In genomic region chr10:15439381-15439837, GRCh38 we compare ENCODE assay signal across 9 cellular contexts.
DNase-seq lines count a peak whose midpoint lies in the region; ATAC-seq and TF ChIP-seq lines count a peak whose summit lies in the region.
"Had no signal": no experiment of that assay in that cellular context is flagged by ENCODE, and none has a peak within 500 bp of the region (broad histone marks: within the 10 kb centered on the region; RNA-seq: fewer than 3 reads in every experiment).

No MANE protein-coding gene starts in this region.

- no peaks in the 10 kb centered on the region for H3K9me3 Mint-ChIP-seq in chondrocyte (ENCODE audit: low read depth)
- H3K9me3 Mint-ChIP-seq in CD4-positive, alpha-beta T cell = no peaks in the 10 kb centered on the region

- H3K4me3 ChIP-seq in right lobe of liver (peak overlapping the region in 1 of 3 donors; percentile 1), thoracic aorta (peak overlapping the region; percentile 63)

- POLR2A ChIA-PET in CD4-positive, alpha-beta T cell (lab: Charles Lee) = no interaction called here

- H3K4me3 Mint-ChIP-seq in chondrocyte (ENCODE audit: unreplicated experiment) = peak overlapping the region; percentile 67
- no peak overlapping the region for H3K4me3 Mint-ChIP-seq in CD4-positive, alpha-beta T cell

- DNase-seq in HuH-7 (ENCODE audit: low spot score) (peak; percentile 51), chondrocyte (ENCODE audit: low spot score) (no peak), right lobe of liver (peak in 1 of 3 donors; percentile 55), thoracic aorta (ENCODE audit: low spot score) (peak; percentile 51)
- DNase-seq in stimulated activated CD8-positive, alpha-beta memory T cell treated with anti-CD3 and anti-CD28 coated beads, Interleukin-4, amount 100 ng/mL, for 48 hours = no peak
- no peak for DNase-seq in CD4-positive, alpha-beta T cell
- DNase-seq: activated T-cell treated with anti-CD3 and anti-CD28 coated beads for 4 hours had no signal

- H3K27ac Mint-ChIP-seq in chondrocyte (ENCODE audit: unreplicated experiment) = peak overlapping the region; percentile 82
- H3K27ac Mint-ChIP-seq in CD4-positive, alpha-beta T cell = no peak overlapping the region

- peaks cover 0 to 4% (median 0%) of the 10 kb centered on the region in 4 donors for H3K4me1 ChIP-seq in right lobe of liver
- H3K4me1 ChIP-seq in thoracic aorta (ENCODE audit: control insufficient read depth in 1 of 2, low read depth in 2 of 2) = peaks cover 10 to 52% of the 10 kb centered on the region in 2 donors

- H3K27me3 Mint-ChIP-seq in chondrocyte (ENCODE audit: low read depth) = peaks cover 3% of the 10 kb centered on the region
- H3K27me3 Mint-ChIP-seq in CD4-positive, alpha-beta T cell = peaks cover 61% of the 10 kb centered on the region

- intact Hi-C loops in right lobe of liver (cut with DNase I) = loop anchor here in 1 of 2 donors (10.0 kb wide), 1 partner anchor 285 kb away; no protein-coding TSS in a partner anchor
- intact Hi-C loops in CD4-positive, alpha-beta T cell (cut with DNase I, micrococcal nuclease) = no loop called here

- no peaks in the 10 kb centered on the region for H3K36me3 Mint-ChIP-seq in chondrocyte (ENCODE audit: low read depth)
- H3K36me3 Mint-ChIP-seq in CD4-positive, alpha-beta T cell (ENCODE audit: low read depth) = no peaks in the 10 kb centered on the region

- ATAC-seq in right lobe of liver (peak; percentile 78 to 92 (median 85)), thoracic aorta (ENCODE audit: insufficient number of reproducible peaks, low FRiP score, low read depth) (peak; percentile 67), HG02852 (IDR thresholded peaks at IDR 0.05; ENCODE audit: unreplicated experiment) (no peak), GM19324 (IDR thresholded peaks at IDR 0.05; ENCODE audit: low FRiP score, unreplicated experiment) (no peak)
- no peak for ATAC-seq in CD4-positive, alpha-beta T cell (ENCODE audit: poor library complexity)

- CTCF ChIA-PET in CD4-positive, alpha-beta T cell (lab: Charles Lee) = no interaction called here

- H3K27me3 ChIP-seq in right lobe of liver (no peaks in the 10 kb centered on the region), thoracic aorta (replicated peaks; ENCODE audit: insufficient read depth) (no peaks in the 10 kb centered on the region)
- H3K27me3 ChIP-seq in CD4-positive, alpha-beta T cell (ENCODE audit: control insufficient read depth, insufficient read depth, low read length) = peaks cover 15% of the 10 kb centered on the region

- H3K36me3 ChIP-seq in right lobe of liver = no peaks in the 10 kb centered on the region
- no peaks in the 10 kb centered on the region for H3K36me3 ChIP-seq in thoracic aorta

- no peaks in the 10 kb centered on the region for H3K9me3 ChIP-seq in right lobe of liver
- no peaks in the 10 kb centered on the region for H3K9me3 ChIP-seq in thoracic aorta
- H3K9me3 ChIP-seq in CD4-positive, alpha-beta T cell (ENCODE audit: control insufficient read depth, low read length) = no peaks in the 10 kb centered on the region

- H3K4me1 Mint-ChIP-seq in chondrocyte (ENCODE audit: low read depth) = peaks cover 22% of the 10 kb centered on the region
- H3K4me1 Mint-ChIP-seq in CD4-positive, alpha-beta T cell (ENCODE audit: low read depth) = peaks cover 4% of the 10 kb centered on the region

- WGBS in right lobe of liver (ENCODE audit: insufficient coverage, low coverage, low lambda C conversion rate, missing lambda C conversion rate) = 3% methylated on average over 12 of the region's 12 CpGs

- H3K27ac ChIP-seq in right lobe of liver (peak overlapping the region in 1 of 3 donors; percentile 58), thoracic aorta (peak overlapping the region; percentile 89)
- H3K27ac ChIP-seq in CD4-positive, alpha-beta T cell (ENCODE audit: low read depth, low read length) = no peak overlapping the region

- TF ChIP-seq POLR2A in right lobe of liver (IDR thresholded peaks at IDR 0.05) = no peak

- TF ChIP-seq CTCF in chondrocyte (IDR thresholded peaks at IDR 0.05) (peak; percentile 77), right lobe of liver (IDR thresholded peaks at IDR 0.05) (peak in 2 of 4 donors; percentile 15 to 27), thoracic aorta (IDR thresholded peaks at IDR 0.05) (peak; percentile 54)
- TF ChIP-seq CTCF in CD4-positive, alpha-beta T cell (IDR thresholded peaks at IDR 0.05) = no peak

Comparison
In these comparisons a context has a peak if more than half of its experiments do, and no peak if none do; other contexts are left out.
1. DNase-seq: peak in HuH-7 (single experiment) and thoracic aorta (single experiment); none in chondrocyte (single experiment), stimulated activated CD8-positive, alpha-beta memory T cell treated with anti-CD3 and anti-CD28 coated beads, Interleukin-4, amount 100 ng/mL, for 48 hours (single experiment) and CD4-positive, alpha-beta T cell (0 of 10).
2. ATAC-seq: peak in right lobe of liver (4 of 4) and thoracic aorta (single experiment); none in HG02852 (single experiment), GM19324 (single experiment) and CD4-positive, alpha-beta T cell (single experiment).